19 cellular contexts compared by ENCODE assay signal in the genomic region with DNA sequence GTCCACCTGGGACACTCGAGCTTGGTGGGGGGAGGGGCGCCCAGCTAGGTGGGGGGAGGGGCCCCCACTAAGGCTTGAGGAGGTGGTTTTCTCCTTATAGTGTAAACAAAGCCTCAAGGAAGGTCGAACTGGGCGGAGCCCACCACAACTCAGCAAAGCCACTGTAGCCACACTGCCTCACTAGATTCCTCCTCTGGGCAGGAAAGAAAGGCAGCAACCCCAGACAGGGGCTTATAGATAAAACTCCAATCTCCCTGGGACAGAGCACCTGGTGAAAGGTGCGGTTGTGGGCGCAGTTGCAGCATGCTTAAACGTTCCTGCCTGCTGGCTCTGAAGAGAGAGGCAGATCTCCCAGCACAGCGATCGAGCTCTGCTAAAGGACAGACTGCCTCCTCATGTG.
A peak's percentile ranks its signal among the peaks of the same experiment; 100 is the strongest.
DNase-seq lines count a peak whose midpoint lies in the region; FAIRE-seq and TF ChIP-seq lines count a peak whose summit lies in the region.
"Had no signal": no experiment of that assay in that cellular context is flagged by ENCODE, and none has a peak within 500 bp of the region (broad histone marks: within the 10 kb centered on the region; RNA-seq: fewer than 3 reads in every experiment).

No MANE protein-coding gene starts in this region.

- no peak overlapping the region for H2BK120ac ChIP-seq in mesendoderm (ENCODE audit: low read depth, low read length)

- H3K9ac ChIP-seq in ES-I3 (ENCODE audit: low read depth, low read length): peak overlapping the region; percentile 18; the same call in 1 of the 2 replicates
- 0 out of 2 replicates have a peak overlapping the region, but pooled peaks have one; percentile 24 for H3K9ac ChIP-seq in HUES64 (ENCODE audit: low read depth, low read length)
- no peak overlapping the region for H3K9ac ChIP-seq in endodermal cell (ENCODE audit: extremely low read depth, low read length, poor library complexity, severe bottlenecking)
- H3K9ac ChIP-seq in mesendoderm (ENCODE audit: low read length): no peak overlapping the region

- H3K27me3 Mint-ChIP-seq in endodermal cell (ENCODE audit: insufficient read depth): no peaks in the 10 kb centered on the region

- no peak overlapping the region for H4K8ac ChIP-seq in mesendoderm (ENCODE audit: low read depth, low read length)

- no peaks in the 10 kb centered on the region for H3K36me3 ChIP-seq in ES-I3 (ENCODE audit: insufficient read depth, low read length)
- peaks cover 9% of the 10 kb centered on the region; the same call in 1 of the 2 replicates for H3K36me3 ChIP-seq in HUES64 (ENCODE audit: insufficient read depth, low read length)
- H3K36me3 ChIP-seq in endodermal cell (ENCODE audit: control insufficient read depth, insufficient read depth, low read length): peaks cover 15% of the 10 kb centered on the region
- H3K36me3 ChIP-seq in mesendoderm (ENCODE audit: control insufficient read depth, insufficient read depth, low read length): no peaks in the 10 kb centered on the region
- H3K36me3 ChIP-seq: HAP-1 had no signal

- TF ChIP-seq POLR2A in lower leg skin (IDR thresholded peaks at IDR 0.05): no peak

- no peak overlapping the region for H3K4me3 ChIP-seq in HUES64 (ENCODE audit: low read length)
- no peak overlapping the region for H3K4me3 ChIP-seq in endodermal cell (ENCODE audit: low read length)
- H3K4me3 ChIP-seq in mesendoderm (ENCODE audit: low read length): no peak overlapping the region
- no peak overlapping the region for H3K4me3 ChIP-seq in lower leg skin (ENCODE audit: low read depth, poor library complexity, severe bottlenecking)
- H3K4me3 ChIP-seq: HAP-1, PC-9, SJCRH30 had no signal

- no peak overlapping the region for H2AK5ac ChIP-seq in mesendoderm (ENCODE audit: low read length)

- peaks cover 12% of the 10 kb centered on the region for H3K4me1 ChIP-seq in ES-I3 (ENCODE audit: insufficient read depth, low read length)
- no peaks in the 10 kb centered on the region for H3K4me1 ChIP-seq in HUES64 (ENCODE audit: insufficient read depth, low read length)
- peaks cover 8% of the 10 kb centered on the region for H3K4me1 ChIP-seq in endodermal cell (ENCODE audit: control insufficient read depth, insufficient read depth, low read length)
- no peaks in the 10 kb centered on the region for H3K4me1 ChIP-seq in mesendoderm (ENCODE audit: control insufficient read depth, low read depth, low read length)
- H3K4me1 ChIP-seq: SJCRH30 had no signal

- no peak overlapping the region for H2BK5ac ChIP-seq in mesendoderm (ENCODE audit: low read length)

- no peak overlapping the region for H3K56ac ChIP-seq in mesendoderm (ENCODE audit: low read length)

- H3K9me3 ChIP-seq in ES-I3 (ENCODE audit: control insufficient read depth, insufficient read depth, low read length): no peaks in the 10 kb centered on the region
- peaks cover 3% of the 10 kb centered on the region; the same call in 1 of the 2 replicates for H3K9me3 ChIP-seq in HUES64 (ENCODE audit: insufficient read depth, low read depth, low read length)
- H3K9me3 ChIP-seq in endodermal cell (ENCODE audit: control insufficient read depth, low read length): peaks cover 1% of the 10 kb centered on the region
- H3K9me3 ChIP-seq: HAP-1 had no signal

- H3K27ac ChIP-seq in HUES64 (ENCODE audit: low read depth, low read length): peak overlapping the region; percentile 52; the same call in 1 of the 2 replicates
- no peak overlapping the region for H3K27ac ChIP-seq in endodermal cell (ENCODE audit: low read depth, low read length)
- H3K27ac ChIP-seq in mesendoderm (ENCODE audit: low read depth, low read length): no peak overlapping the region
- H3K27ac ChIP-seq: PC-9, SJCRH30 had no signal

- H3K27me3 ChIP-seq in HUES64 (ENCODE audit: insufficient read depth, low read length) (no peaks in the 10 kb centered on the region), endodermal cell (ENCODE audit: control insufficient read depth, insufficient read depth, low read length, poor library complexity, severe bottlenecking) (no peaks in the 10 kb centered on the region), mesendoderm (ENCODE audit: insufficient read depth, low read length, poor library complexity) (no peaks in the 10 kb centered on the region)
- H3K27me3 ChIP-seq: SJCRH30 had no signal

- TF ChIP-seq CTCF in endodermal cell (conservative IDR thresholded peaks at IDR 0.05) (no peak), lower leg skin (IDR thresholded peaks at IDR 0.05) (no peak)

- no peak overlapping the region for H3K4ac ChIP-seq in mesendoderm (ENCODE audit: low read depth, low read length)

- no peak overlapping the region for H3K23ac ChIP-seq in mesendoderm (ENCODE audit: low read length)

- DNase-seq in endodermal cell: peak; percentile 67
- DNase-seq in mesendoderm: peak; percentile 50
- DNase-seq in activated CD8-positive, alpha-beta memory T cell treated with anti-CD3 and anti-CD28 coated beads, Interleukin-2, amount 50 U/mL, for 48 hours: no peak
- DNase-seq in HTR-8/SVneo (ENCODE audit: insufficient read length, low spot score): no peak
- no peak for DNase-seq in lower leg skin (ENCODE audit: low spot score in 2 of 2)
- DNase-seq: ACHN, AML-193, DMS 273 treated with DMSO at 0.1 percent for 48 hours, KBM-7, MV-4-11, NCI-H1436, NCI-H2029, NCI-H748 treated with DMSO at 0.1 percent for 48 hours, PC-9, SJCRH30 had no signal

- H4K5ac ChIP-seq in mesendoderm (ENCODE audit: low read length): no peak overlapping the region

- no peaks in the 10 kb centered on the region for H3K79me2 ChIP-seq in mesendoderm (ENCODE audit: control insufficient read depth, insufficient read depth, low read length)

- H3K27ac Mint-ChIP-seq in endodermal cell: peak overlapping the region; percentile 79

- no peak overlapping the region for H3K4me3 Mint-ChIP-seq in endodermal cell
- H3K4me3 Mint-ChIP-seq: CD14-positive monocyte had no signal

- H3K18ac ChIP-seq in mesendoderm (ENCODE audit: low read length): no peak overlapping the region

- H3K79me1 ChIP-seq in mesendoderm (ENCODE audit: low read length): no peaks in the 10 kb centered on the region

- peaks cover 15% of the 10 kb centered on the region for H3K4me1 Mint-ChIP-seq in endodermal cell
- H3K4me1 Mint-ChIP-seq: CD14-positive monocyte had no signal

- peaks cover 34% of the 10 kb centered on the region for H3K36me3 Mint-ChIP-seq in endodermal cell (ENCODE audit: low read depth)

- no peak overlapping the region for H2BK15ac ChIP-seq in mesendoderm (replicated peaks; ENCODE audit: low read depth)

- 74% methylated on average over 9 of the region's 9 CpGs for WGBS in HUES64
- 83 to 84% methylated on average over 5 to 9 of the region's 9 CpGs for WGBS in endodermal cell (ENCODE audit: insufficient coverage in 1 of 2, insufficient read length in 1 of 2), 2 experiments
- no CpG with 5 or more reads among the region's 9 CpGs for WGBS in mesendoderm (ENCODE audit: extremely low coverage, insufficient coverage, low lambda C conversion rate)
- 83 to 87% methylated on average over 9 of the region's 9 CpGs for WGBS in lower leg skin, 2 donors

- peaks cover 13% of the 10 kb centered on the region for H3K9me3 Mint-ChIP-seq in endodermal cell

- H3K4me2 ChIP-seq in mesendoderm (ENCODE audit: low read length): no peak overlapping the region
- H3K4me2 ChIP-seq: PC-9 had no signal

- FAIRE-seq in HTR-8/SVneo (lab: Jason Lieb, UNC): no peak

- intact Hi-C loops in lower leg skin (cut with DNase I; ENCODE audit: low total_unique reads): no loop called here

Comparison
In these comparisons a context has a peak if more than half of its experiments do, and no peak if none do; other contexts are left out.
1. H3K9ac ChIP-seq: peak in ES-I3 (single experiment) and HUES64 (single experiment); none in endodermal cell (single experiment) and mesendoderm (single experiment).
2. DNase-seq: peak in endodermal cell (single experiment) and mesendoderm (single experiment); none in activated CD8-positive, alpha-beta memory T cell treated with anti-CD3 and anti-CD28 coated beads, Interleukin-2, amount 50 U/mL, for 48 hours (single experiment), HTR-8/SVneo (single experiment) and lower leg skin (0 of 2).